11 cellular contexts compared by ENCODE assay signal in the genomic region with DNA sequence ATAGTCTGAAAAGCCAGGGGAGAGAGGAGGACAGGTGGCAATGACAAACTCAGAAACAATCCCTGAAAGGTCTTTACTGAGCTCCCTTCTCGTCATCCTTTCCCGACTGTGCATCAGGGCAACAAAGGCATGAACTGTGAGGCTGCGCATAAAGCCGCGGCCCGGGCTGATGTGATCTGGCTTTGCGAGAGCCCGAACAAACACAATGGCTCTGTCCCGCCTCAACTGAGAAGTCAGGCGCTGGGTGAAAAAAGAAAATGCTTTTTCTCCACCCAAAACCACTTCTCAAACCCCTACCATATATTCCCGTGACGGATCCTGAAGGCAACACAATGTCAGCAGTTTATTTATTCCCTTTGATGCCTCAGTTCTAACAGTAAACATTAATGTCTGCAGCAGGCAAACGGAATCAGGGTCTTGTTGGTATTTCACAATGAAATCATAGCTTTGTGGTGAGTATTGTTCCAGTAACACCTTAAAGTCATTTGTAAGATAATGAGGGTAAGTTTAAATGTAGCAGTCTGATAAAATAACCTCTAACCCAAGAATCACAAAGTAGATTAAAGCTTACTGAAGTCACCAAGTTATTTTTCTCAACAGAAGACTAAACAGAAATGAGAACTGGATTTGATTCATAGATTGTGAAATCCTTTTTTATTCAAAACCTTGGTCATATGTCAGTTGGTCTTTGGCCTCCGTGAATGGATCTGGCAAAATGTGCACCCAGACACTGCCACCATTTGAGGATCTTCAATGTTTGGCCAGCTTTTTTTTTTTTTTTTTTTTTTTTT.
DNase-seq lines count a peak whose midpoint lies in the region; ATAC-seq and TF ChIP-seq lines count a peak whose summit lies in the region.
"Had no signal": no experiment of that assay in that cellular context is flagged by ENCODE, and none has a peak within 500 bp of the region (broad histone marks: within the 10 kb centered on the region; RNA-seq: fewer than 3 reads in every experiment).

No MANE protein-coding gene starts in this region.

- no peak for TF ChIP-seq CTCF in progenitor cell of endocrine pancreas (IDR thresholded peaks at IDR 0.05; ENCODE audit: unreplicated experiment)

- no peaks in the 10 kb centered on the region for H3K27me3 Mint-ChIP-seq in progenitor cell of endocrine pancreas

- H3K36me3 Mint-ChIP-seq in progenitor cell of endocrine pancreas (ENCODE audit: insufficient read depth) = peaks cover 5% of the 10 kb centered on the region

- intact Hi-C loops in left cardiac atrium (cut with DNase I) = no loop called here

- DNase-seq in GM03348 (ENCODE audit: low spot score) (peak; percentile 56), anterior cingulate cortex (lab: John Stamatoyannopoulos, UW) (peak in 53 of 58 donors; percentile 7 to 88 (median 61)), left cardiac atrium (peak; percentile 35), progenitor cell of endocrine pancreas (ENCODE audit: low spot score, unreplicated experiment) (no peak), NCI-H2196 (lab: John Stamatoyannopoulos, UW; ENCODE audit: unreplicated experiment) (no peak)
- DNase-seq in stimulated activated naive CD8-positive, alpha-beta T cell treated with anti-CD3 and anti-CD28 coated beads, Interleukin-15, Interleukin-2, amounts not matched to agents 100 U/mL and 50 U/mL, for 24 hours = no peak
- DNase-seq: activated CD8-positive, alpha-beta T cell treated with anti-CD3 and anti-CD28 coated beads for 36 hours; DMS53; NCI-H187 treated with DMSO at 0.1 percent for 48 hours had no signal

- peaks cover 7% of the 10 kb centered on the region for H3K9me3 Mint-ChIP-seq in progenitor cell of endocrine pancreas (ENCODE audit: low read depth)
- H3K9me3 Mint-ChIP-seq: activated CD8-positive, alpha-beta T cell treated with anti-CD3 and anti-CD28 coated beads for 36 hours had no signal

- peaks cover 28% of the 10 kb centered on the region for H3K4me1 Mint-ChIP-seq in progenitor cell of endocrine pancreas (ENCODE audit: low read depth)

- peak overlapping the region; percentile 93 for H3K27ac Mint-ChIP-seq in progenitor cell of endocrine pancreas
- H3K27ac Mint-ChIP-seq: activated CD8-positive, alpha-beta T cell treated with anti-CD3 and anti-CD28 coated beads for 36 hours had no signal

- ATAC-seq in left cardiac atrium = peak in 1 of 2 donors; percentile 13
- ATAC-seq in stimulated activated naive CD8-positive, alpha-beta T cell treated with anti-CD3 and anti-CD28 coated beads, Interleukin-15, Interleukin-2, amounts not matched to agents 100 U/mL and 50 U/mL, for 24 hours = no peak
- no peak for ATAC-seq in GM19397 (IDR thresholded peaks at IDR 0.05; ENCODE audit: unreplicated experiment)
- ATAC-seq in GM18867 (IDR thresholded peaks at IDR 0.05; ENCODE audit: unreplicated experiment) = no peak
- ATAC-seq: activated CD8-positive, alpha-beta T cell treated with anti-CD3 and anti-CD28 coated beads for 36 hours had no signal

- H3K4me3 Mint-ChIP-seq in progenitor cell of endocrine pancreas (ENCODE audit: low read depth) = no peak overlapping the region
- H3K4me3 Mint-ChIP-seq: activated CD8-positive, alpha-beta T cell treated with anti-CD3 and anti-CD28 coated beads for 36 hours had no signal

Comparison
In these comparisons a context has a peak if more than half of its experiments do, and no peak if none do; other contexts are left out.
1. DNase-seq: peak in GM03348 (single experiment), anterior cingulate cortex (53 of 58) and left cardiac atrium (single experiment); none in progenitor cell of endocrine pancreas (single experiment), stimulated activated naive CD8-positive, alpha-beta T cell treated with anti-CD3 and anti-CD28 coated beads, Interleukin-15, Interleukin-2, amounts not matched to agents 100 U/mL and 50 U/mL, for 24 hours (single experiment) and NCI-H2196 (single experiment).